ENCODE assay signal across 12 cellular contexts in the genomic region with DNA sequence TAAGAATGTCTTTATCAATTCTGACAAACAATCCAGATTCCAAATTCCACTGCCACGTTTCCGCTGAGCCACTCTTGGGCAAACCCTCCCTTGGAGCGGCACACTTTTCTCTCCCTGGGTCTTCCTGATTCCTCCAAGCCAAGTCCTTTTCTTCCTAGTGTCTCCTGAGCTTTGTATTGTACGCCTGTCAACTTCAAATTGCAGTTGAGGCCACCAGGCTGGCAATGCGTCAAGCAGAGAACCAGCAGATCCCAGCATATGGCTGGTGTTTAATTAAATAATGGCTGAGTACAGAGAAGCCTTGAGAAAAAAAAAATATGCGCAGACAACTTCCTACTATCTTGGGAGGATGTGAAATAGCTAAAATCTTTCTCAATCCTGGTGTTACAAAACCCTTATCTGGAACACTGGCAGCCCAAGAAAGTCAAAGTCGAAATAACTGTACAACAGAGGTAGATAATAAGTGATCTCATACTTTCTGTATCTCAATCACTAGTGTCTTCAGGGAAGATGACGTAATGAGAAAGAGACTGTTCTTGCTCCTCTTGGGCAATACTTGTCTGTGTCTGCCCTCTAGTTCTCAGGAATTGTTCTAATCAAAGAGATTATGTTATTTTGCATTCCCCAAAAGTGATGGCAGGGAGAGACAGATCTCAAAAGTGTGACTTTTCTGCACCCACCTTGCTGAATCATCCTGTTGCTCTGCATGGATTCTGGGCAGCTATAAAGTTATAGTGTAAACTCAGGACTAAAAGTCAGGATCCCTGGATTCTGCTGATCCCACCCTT. TPM values are rescaled to one million over a fixed set of nuclear protein-coding genes. Genes with fewer than 3 reads are reported as not detected.
DNase-seq lines count a peak whose midpoint lies in the region; ATAC-seq and TF ChIP-seq lines count a peak whose summit lies in the region.
"Had no signal": no experiment of that assay in that cellular context is flagged by ENCODE, and none has a peak within 500 bp of the region (broad histone marks: within the 10 kb centered on the region; RNA-seq: fewer than 3 reads in every experiment).

No MANE protein-coding gene starts in this region.

- POLR2A ChIA-PET in MCF 10A (lab: Yijun Ruan, JAX) = interaction anchor here (0.7 to 1.3 kb wide), 3 partner anchors 41 to 97 kb away, joined by 3 to 4 read pairs (median 3); no protein-coding TSS in a partner anchor

- H3K36me3 ChIP-seq in breast epithelium (no peaks in the 10 kb centered on the region), aorta (ENCODE audit: control insufficient read depth in 1 of 2, insufficient read depth in 2 of 2, low read length in 1 of 2) (no peaks in the 10 kb centered on the region), SJCRH30 (no peaks in the 10 kb centered on the region)

- ATAC-seq in activated T-helper 17 cell treated with anti-CD3 and anti-CD28 coated beads, Interleukin-2, amount 50 U/mL, for 72 hours (replicated peaks) = peak; percentile 39
- peak; percentile 76 for ATAC-seq in aorta (ENCODE audit: low FRiP score)
- ATAC-seq in GM19452 (IDR thresholded peaks at IDR 0.05; ENCODE audit: unreplicated experiment) = no peak
- ATAC-seq: esophagus mucosa, Panc1 had no signal

- H3K27me3 ChIP-seq in breast epithelium (no peaks in the 10 kb centered on the region), aorta (ENCODE audit: control insufficient read depth in 1 of 2, insufficient read depth in 2 of 2, low read length in 1 of 2) (no peaks in the 10 kb centered on the region), SJCRH30 (no peaks in the 10 kb centered on the region)

- no peak overlapping the region for H3K4me3 Mint-ChIP-seq in MCF 10A (ENCODE audit: unreplicated experiment)
- no peak overlapping the region for H3K4me3 Mint-ChIP-seq in activated T-helper 17 cell treated with anti-CD3 and anti-CD28 coated beads, Interleukin-2, amount 50 U/mL, for 72 hours
- no peak overlapping the region for H3K4me3 Mint-ChIP-seq in immature natural killer cell

- H3K4me1 Mint-ChIP-seq in MCF 10A (ENCODE audit: insufficient read depth, unreplicated experiment) = peaks cover 15% of the 10 kb centered on the region
- no peaks in the 10 kb centered on the region for H3K4me1 Mint-ChIP-seq in activated T-helper 17 cell treated with anti-CD3 and anti-CD28 coated beads, Interleukin-2, amount 50 U/mL, for 72 hours
- H3K4me1 Mint-ChIP-seq in immature natural killer cell = no peaks in the 10 kb centered on the region

- no peaks in the 10 kb centered on the region for H3K36me3 Mint-ChIP-seq in MCF 10A (ENCODE audit: insufficient read depth, unreplicated experiment)
- no peaks in the 10 kb centered on the region for H3K36me3 Mint-ChIP-seq in activated T-helper 17 cell treated with anti-CD3 and anti-CD28 coated beads, Interleukin-2, amount 50 U/mL, for 72 hours (ENCODE audit: low read depth)
- no peaks in the 10 kb centered on the region for H3K36me3 Mint-ChIP-seq in immature natural killer cell

- H3K27ac ChIP-seq in breast epithelium (no peak overlapping the region), aorta (ENCODE audit: low read depth in 1 of 2, low read length in 2 of 2) (no peak overlapping the region), SJCRH30 (no peak overlapping the region)

- WGBS in aorta, 2 donors = 57 to 65% methylated on average over 8 of the region's 8 CpGs

- CTCF ChIA-PET in MCF 10A (lab: Yijun Ruan, JAX) = interaction anchor here (0.6 to 2.0 kb wide), 7 partner anchors 16 to 1788 kb away, joined by 3 to 9 read pairs (median 3); no protein-coding TSS in a partner anchor

- intact Hi-C loops in MCF 10A (cut with micrococcal nuclease) = loop anchor here (5.0 kb wide), 2 partner anchors 74 to 139 kb away; a partner anchor contains a TSS
- intact Hi-C loops in breast epithelium (cut with DNase I; ENCODE audit: low total_unique reads) = no loop called here
- intact Hi-C loops in aorta (cut with DNase I) = no loop called here

- H3K9me3 Mint-ChIP-seq in MCF 10A (ENCODE audit: unreplicated experiment) (no peaks in the 10 kb centered on the region), immature natural killer cell (peaks cover 0 to 2% (median 0%) of the 10 kb centered on the region in 6 donors)
- H3K9me3 Mint-ChIP-seq in activated T-helper 17 cell treated with anti-CD3 and anti-CD28 coated beads, Interleukin-2, amount 50 U/mL, for 72 hours = no peaks in the 10 kb centered on the region

- H3K27me3 Mint-ChIP-seq in MCF 10A (ENCODE audit: insufficient read depth, unreplicated experiment) = no peaks in the 10 kb centered on the region
- H3K27me3 Mint-ChIP-seq in activated T-helper 17 cell treated with anti-CD3 and anti-CD28 coated beads, Interleukin-2, amount 50 U/mL, for 72 hours = peaks cover 17% of the 10 kb centered on the region
- peaks cover 0 to 4% (median 2%) of the 10 kb centered on the region in 3 donors for H3K27me3 Mint-ChIP-seq in immature natural killer cell (ENCODE audit: low read depth in 3 of 3)

- no peak overlapping the region for H3K4me3 ChIP-seq in breast epithelium
- H3K4me3 ChIP-seq in aorta (ENCODE audit: low read length in 2 of 2) = no peak overlapping the region
- no peak overlapping the region for H3K4me3 ChIP-seq in SJCRH30

- H3K4me1 ChIP-seq in breast epithelium (peaks cover 0 to 4% of the 10 kb centered on the region in 2 donors), aorta (ENCODE audit: control insufficient read depth in 1 of 2, insufficient read depth in 2 of 2, low read length in 2 of 2) (no peaks in the 10 kb centered on the region), SJCRH30 (no peaks in the 10 kb centered on the region)

- peak; percentile 56 for DNase-seq in MCF 10A (ENCODE audit: unreplicated experiment)
- DNase-seq in breast epithelium (ENCODE audit: low spot score in 2 of 2) = no peak
- DNase-seq in kidney glomerular epithelial cell (lab: John Stamatoyannopoulos, UW) = peak; percentile 22
- DNase-seq in aorta = no peak
- no peak for DNase-seq in SJCRH30
- no peak for DNase-seq in immature natural killer cell

- BruUV-seq in MCF 10A (replicated peaks; lab: Mats Ljungman, UMichigan) = no TSS peak

- TF ChIP-seq POLR2A in breast epithelium (IDR thresholded peaks at IDR 0.05) = no peak

- no peaks in the 10 kb centered on the region for H3K9me3 ChIP-seq in breast epithelium
- no peaks in the 10 kb centered on the region for H3K9me3 ChIP-seq in aorta (ENCODE audit: control insufficient read depth, low read length)
- no peaks in the 10 kb centered on the region for H3K9me3 ChIP-seq in SJCRH30 (replicated peaks)

- no peak overlapping the region for H3K27ac Mint-ChIP-seq in MCF 10A (ENCODE audit: low read depth, unreplicated experiment)
- no peak overlapping the region for H3K27ac Mint-ChIP-seq in activated T-helper 17 cell treated with anti-CD3 and anti-CD28 coated beads, Interleukin-2, amount 50 U/mL, for 72 hours
- H3K27ac Mint-ChIP-seq in immature natural killer cell = no peak overlapping the region

- TF ChIP-seq CTCF in MCF 10A (IDR thresholded peaks at IDR 0.05; ENCODE audit: unreplicated experiment) = no peak
- TF ChIP-seq CTCF in breast epithelium (IDR thresholded peaks at IDR 0.05) = no peak

RNA-seq across cellular contexts. Expression of a gene that starts 15.0 kb away (rescaled TPM):
- total RNA-seq in MCF 10A (2022) = not detected in 2 replicates
- not detected for total RNA-seq in breast epithelium
- not detected for total RNA-seq in activated T-helper 17 cell treated with anti-CD3 and anti-CD28 coated beads, Interleukin-2, amount 50 U/mL, for 72 hours
- total RNA-seq in aorta = not detected
- not detected for polyA plus RNA-seq in aorta
- total RNA-seq in SJCRH30 (2014; rRNA removed; shearing (Covaris generic)) = not detected in 2 replicates
- polyA plus RNA-seq in immature natural killer cell = not detected
- total RNA-seq: esophagus mucosa, HT1080 had no signal
- polyA plus RNA-seq: thymus had no signal

Comparison
In these comparisons a context has a peak if more than half of its experiments do, and no peak if none do; other contexts are left out.
1. DNase-seq: peak in MCF 10A (single experiment) and kidney glomerular epithelial cell (single experiment); none in breast epithelium (0 of 2), aorta (0 of 2), SJCRH30 (0 of 2) and immature natural killer cell (0 of 3).